In the genomic region with DNA sequence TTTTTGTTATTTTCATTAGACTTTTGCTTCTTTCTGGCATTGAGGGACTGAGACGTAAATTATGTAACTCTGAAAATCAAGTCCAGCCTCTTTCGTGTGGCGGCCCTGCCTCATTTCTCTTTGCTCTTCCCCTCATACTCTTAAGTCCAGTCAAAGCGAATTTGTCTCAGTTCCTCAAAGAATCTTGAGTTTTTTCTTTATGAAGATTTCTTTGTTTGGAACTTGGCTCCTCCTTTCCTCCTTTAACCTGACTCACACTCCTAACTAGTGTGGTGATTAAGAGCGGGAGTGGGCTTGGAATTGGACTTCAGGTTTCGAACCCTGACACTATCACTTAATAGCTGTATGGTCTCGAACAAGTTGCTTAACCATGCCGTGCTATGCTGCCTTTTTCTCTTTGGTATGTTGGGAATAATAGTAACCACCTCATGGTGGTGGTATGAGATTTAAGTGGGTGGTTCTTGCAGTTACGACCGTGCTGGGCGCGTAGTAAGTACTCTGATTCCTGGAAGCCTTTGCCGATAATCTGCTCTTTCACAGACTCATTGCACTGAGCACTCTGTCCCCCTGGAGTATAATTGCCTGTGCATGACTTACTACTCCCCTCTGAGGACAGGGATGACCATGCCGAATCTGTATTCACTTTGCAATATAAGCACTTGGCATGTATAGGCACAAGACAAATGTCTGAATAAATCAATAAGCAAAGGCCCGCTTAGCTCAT, we compare ENCODE assay signal across 21 cellular contexts. TPM values are rescaled to one million over a fixed set of nuclear protein-coding genes. Genes with fewer than 3 reads are reported as not detected.
DNase-seq lines count a peak whose midpoint lies in the region; ATAC-seq and TF ChIP-seq lines count a peak whose summit lies in the region.
"Had no signal": no experiment of that assay in that cellular context is flagged by ENCODE, and none has a peak within 500 bp of the region (broad histone marks: within the 10 kb centered on the region; RNA-seq: fewer than 3 reads in every experiment).

No MANE protein-coding gene starts in this region.

- H2AFZ ChIP-seq in mesenchymal stem cell (ENCODE audit: low read depth, low read length) = no peak overlapping the region
- H2AFZ ChIP-seq: hepatocyte had no signal

- H2BK15ac ChIP-seq in mesenchymal stem cell (ENCODE audit: low read depth, poor library complexity, severe bottlenecking) = no peak overlapping the region

- peaks cover 67% of the 10 kb centered on the region for H3K4me1 Mint-ChIP-seq in chondrocyte (ENCODE audit: low read depth)
- H3K4me1 Mint-ChIP-seq in CD4-positive, alpha-beta T cell (ENCODE audit: low read depth) = peaks cover 16% of the 10 kb centered on the region
- H3K4me1 Mint-ChIP-seq: activated B cell treated with CpG ODN at 0.5 μM for 24 hours had no signal

- H2AK5ac ChIP-seq in mesenchymal stem cell (ENCODE audit: low read length, severe bottlenecking) = peak overlapping the region; percentile 67

- no peaks in the 10 kb centered on the region for H3K36me3 ChIP-seq in mesenchymal stem cell (ENCODE audit: control insufficient read depth in 1 of 2, insufficient read depth in 2 of 2, low read depth in 1 of 2, low read length in 2 of 2)
- no peaks in the 10 kb centered on the region for H3K36me3 ChIP-seq in thoracic aorta
- H3K36me3 ChIP-seq: BLaER1, breast epithelium had no signal

- H3K9me3 ChIP-seq in mesenchymal stem cell (ENCODE audit: control insufficient read depth, low read length) (no peaks in the 10 kb centered on the region), thoracic aorta (no peaks in the 10 kb centered on the region)
- no peaks in the 10 kb centered on the region for H3K9me3 ChIP-seq in CD4-positive, alpha-beta T cell (ENCODE audit: control insufficient read depth, low read length)
- H3K9me3 ChIP-seq: BLaER1, breast epithelium had no signal

- no peak overlapping the region for H2BK5ac ChIP-seq in mesenchymal stem cell (ENCODE audit: low read depth, low read length, poor library complexity, severe bottlenecking)

- intact Hi-C loops in CD4-positive, alpha-beta T cell (cut with DNase I, micrococcal nuclease) = no loop called here

- peak overlapping the region in 1 of 2 experiments; percentile 23 for H3K23ac ChIP-seq in mesenchymal stem cell (ENCODE audit: low read length in 2 of 2)

- POLR2A ChIA-PET in CD4-positive, alpha-beta T cell (lab: Charles Lee) = no interaction called here

- H3K4me3 Mint-ChIP-seq in chondrocyte (ENCODE audit: unreplicated experiment) = no peak overlapping the region
- no peak overlapping the region for H3K4me3 Mint-ChIP-seq in CD4-positive, alpha-beta T cell
- H3K4me3 Mint-ChIP-seq: activated B cell treated with CpG ODN at 0.5 μM for 24 hours; activated naive CD8-positive, alpha-beta T cell treated with anti-CD3 and anti-CD28 coated beads for 36 hours; T-cell had no signal

- H3K27me3 Mint-ChIP-seq in chondrocyte (ENCODE audit: low read depth) = no peaks in the 10 kb centered on the region
- H3K27me3 Mint-ChIP-seq in CD4-positive, alpha-beta T cell = no peaks in the 10 kb centered on the region
- H3K27me3 Mint-ChIP-seq: activated naive CD8-positive, alpha-beta T cell treated with anti-CD3 and anti-CD28 coated beads for 36 hours had no signal

- H3K27ac Mint-ChIP-seq in chondrocyte (ENCODE audit: unreplicated experiment) = peak overlapping the region; percentile 0
- H3K27ac Mint-ChIP-seq in CD4-positive, alpha-beta T cell = no peak overlapping the region
- H3K27ac Mint-ChIP-seq: activated B cell treated with CpG ODN at 0.5 μM for 24 hours; activated naive CD8-positive, alpha-beta T cell treated with anti-CD3 and anti-CD28 coated beads for 36 hours; T-cell had no signal

- H3K27me3 ChIP-seq in mesenchymal stem cell (ENCODE audit: control insufficient read depth in 1 of 2, insufficient read depth in 1 of 2, low read length in 2 of 2) = no peaks in the 10 kb centered on the region
- no peaks in the 10 kb centered on the region for H3K27me3 ChIP-seq in thoracic aorta (replicated peaks; ENCODE audit: insufficient read depth)
- no peaks in the 10 kb centered on the region for H3K27me3 ChIP-seq in CD4-positive, alpha-beta T cell (ENCODE audit: control insufficient read depth, insufficient read depth, low read length)
- H3K27me3 ChIP-seq: BLaER1, breast epithelium, hepatocyte had no signal

- no peak overlapping the region for H2BK120ac ChIP-seq in mesenchymal stem cell (ENCODE audit: low read depth, low read length)

- H4K8ac ChIP-seq in mesenchymal stem cell (ENCODE audit: low read length) = no peak overlapping the region

- H3K79me1 ChIP-seq in mesenchymal stem cell (replicated peaks; ENCODE audit: low read length, poor library complexity, severe bottlenecking) = peaks cover 26% of the 10 kb centered on the region

- no peaks in the 10 kb centered on the region for H3K9me3 Mint-ChIP-seq in chondrocyte (ENCODE audit: low read depth)
- no peaks in the 10 kb centered on the region for H3K9me3 Mint-ChIP-seq in CD4-positive, alpha-beta T cell
- H3K9me3 Mint-ChIP-seq: activated B cell treated with CpG ODN at 0.5 μM for 24 hours; activated naive CD8-positive, alpha-beta T cell treated with anti-CD3 and anti-CD28 coated beads for 36 hours; T-cell had no signal

- H3K27ac ChIP-seq in mesenchymal stem cell (ENCODE audit: low read length, poor library complexity, severe bottlenecking) = no peak overlapping the region
- peak overlapping the region; percentile 40 to 51 for H3K27ac ChIP-seq in thoracic aorta
- no peak overlapping the region for H3K27ac ChIP-seq in CD4-positive, alpha-beta T cell (ENCODE audit: low read depth, low read length)
- H3K27ac ChIP-seq: BLaER1, breast epithelium, hepatocyte had no signal

- H3K4me3 ChIP-seq in mesenchymal stem cell (ENCODE audit: insufficient read depth in 1 of 2, low read depth in 1 of 2, low read length in 2 of 2) = peak overlapping the region in 1 of 2 experiments; percentile 68
- peak overlapping the region; percentile 15 for H3K4me3 ChIP-seq in thoracic aorta
- H3K4me3 ChIP-seq: BLaER1, breast epithelium, hepatocyte, skin epidermis had no signal

- H2BK12ac ChIP-seq in mesenchymal stem cell (ENCODE audit: low read length in 2 of 2) = peak overlapping the region in 1 of 2 experiments; percentile 66

- peak overlapping the region; percentile 28 to 68 for H3K18ac ChIP-seq in mesenchymal stem cell (ENCODE audit: low read depth in 1 of 2, low read length in 2 of 2)

- no peak for ATAC-seq in thoracic aorta (ENCODE audit: insufficient number of reproducible peaks, low FRiP score, low read depth)
- no peak for ATAC-seq in CD4-positive, alpha-beta T cell (ENCODE audit: poor library complexity)
- ATAC-seq: T-cell had no signal

- no peak overlapping the region for H3K4ac ChIP-seq in mesenchymal stem cell (ENCODE audit: low read depth in 1 of 2, low read length in 2 of 2)

- CTCF ChIA-PET in CD4-positive, alpha-beta T cell (lab: Charles Lee) = no interaction called here

- no peak overlapping the region for H3K14ac ChIP-seq in mesenchymal stem cell (ENCODE audit: low read length in 2 of 2)

- peak overlapping the region; percentile 86 for H3K9ac ChIP-seq in mesenchymal stem cell (ENCODE audit: low read length)
- H3K9ac ChIP-seq: BLaER1 had no signal

- H3K36me3 Mint-ChIP-seq in chondrocyte (ENCODE audit: low read depth) = no peaks in the 10 kb centered on the region
- H3K36me3 Mint-ChIP-seq in CD4-positive, alpha-beta T cell (ENCODE audit: low read depth) = no peaks in the 10 kb centered on the region
- H3K36me3 Mint-ChIP-seq: activated naive CD8-positive, alpha-beta T cell treated with anti-CD3 and anti-CD28 coated beads for 36 hours had no signal

- DNase-seq in NOMO-1 treated with DMSO at 0.1 percent for 48 hours (lab: John Stamatoyannopoulos, UW; ENCODE audit: unreplicated experiment) (peak; percentile 11), chondrocyte (ENCODE audit: low spot score) (no peak), mesenchymal stem cell (no peak), thoracic aorta (ENCODE audit: low spot score) (no peak), NCI-H2171 (lab: John Stamatoyannopoulos, UW) (no peak), NCI-H1930 (lab: John Stamatoyannopoulos, UW) (no peak)
- no peak for DNase-seq in CD4-positive, alpha-beta T cell
- DNase-seq: activated B cell treated with CpG ODN at 0.5 μM for 24 hours; activated naive CD8-positive, alpha-beta T cell treated with anti-CD3 and anti-CD28 coated beads for 36 hours; DMS 273 treated with DMSO at 0.1 percent for 48 hours; H7; islet precursor cell; KBM-7; NCI-H1092 treated with DMSO at 0.1 percent for 48 hours; NCI-H82; occipital lobe; T-cell had no signal

- WGBS in mesenchymal stem cell = 96% methylated on average over 14 of the region's 15 CpGs

- no peak overlapping the region for H3K4me2 ChIP-seq in mesenchymal stem cell (ENCODE audit: low read length, poor library complexity, severe bottlenecking)
- H3K4me2 ChIP-seq: BLaER1, hepatocyte had no signal

- H4K91ac ChIP-seq in mesenchymal stem cell (ENCODE audit: low read length) = no peak overlapping the region

- H3K4me1 ChIP-seq in mesenchymal stem cell (ENCODE audit: control insufficient read depth, insufficient read depth, low read depth, low read length) (peaks cover 2% of the 10 kb centered on the region), thoracic aorta (ENCODE audit: control insufficient read depth in 1 of 2, low read depth in 2 of 2) (peaks cover 52 to 79% of the 10 kb centered on the region in 2 donors)

- no peak for TF ChIP-seq CTCF in chondrocyte (IDR thresholded peaks at IDR 0.05)
- no peak for TF ChIP-seq CTCF in thoracic aorta (IDR thresholded peaks at IDR 0.05)
- TF ChIP-seq CTCF in CD4-positive, alpha-beta T cell (IDR thresholded peaks at IDR 0.05) = no peak

RNA-seq across cellular contexts. Expression of gene FNIP2, which starts 19.1 kb away (rescaled TPM):
- 20.7 to 33.7 TPM (median 32.1 TPM) in 3 replicates for total RNA-seq in chondrocyte
- 16.4 TPM for polyA plus RNA-seq in mesenchymal stem cell (2013, experiment 1 of 2)
- polyA plus RNA-seq in mesenchymal stem cell (2013, experiment 2 of 2) = 18.0 TPM
- 100 to 1,000 TPM in 1 of 2 donors, 10 to 100 TPM in 1; 47.9 to 121 TPM for total RNA-seq in thoracic aorta
- 1 to 10 TPM; 7.5 to 7.7 TPM for total RNA-seq in CD4-positive, alpha-beta T cell
- total RNA-seq: activated B cell treated with CpG ODN at 0.5 μM for 24 hours had no signal

Comparison
In these comparisons a context has a peak if more than half of its experiments do, and no peak if none do; other contexts are left out.
1. H3K27ac ChIP-seq: peak in thoracic aorta (2 of 2); none in mesenchymal stem cell (single experiment) and CD4-positive, alpha-beta T cell (single experiment).